ENCODE assay signal across 2 cellular contexts in the genomic region with DNA sequence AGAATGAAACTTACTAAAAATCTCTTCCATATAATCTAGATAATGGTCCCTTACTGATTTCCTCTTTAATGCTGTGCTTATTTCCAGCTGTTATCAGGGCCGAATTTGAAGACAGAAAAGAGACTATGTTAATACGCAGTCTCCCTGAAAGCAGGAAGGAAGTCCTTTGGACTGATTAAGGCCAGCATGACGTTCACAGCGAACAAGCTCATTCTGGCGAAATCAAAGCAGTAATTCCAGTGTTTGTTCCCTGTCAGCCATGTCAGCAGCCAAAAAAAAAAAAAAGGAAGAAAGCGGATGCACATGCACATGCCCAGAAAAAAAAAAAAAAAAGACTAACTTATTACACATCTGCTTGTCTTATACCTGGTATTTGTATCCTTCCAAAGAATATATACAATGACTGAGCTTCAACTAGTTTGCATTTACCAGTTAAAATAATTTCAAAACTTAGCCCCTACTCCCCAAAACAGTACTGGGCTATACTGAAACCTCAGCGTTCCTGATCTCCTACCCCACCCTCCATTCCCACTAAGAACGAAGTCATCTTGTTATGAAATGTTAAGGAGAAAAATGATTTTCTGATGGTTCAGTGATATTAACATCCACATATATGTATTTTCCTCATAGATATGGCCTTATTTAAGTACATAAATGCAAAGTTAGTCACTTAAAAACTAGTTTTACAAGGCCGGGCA.
TF ChIP-seq lines count a peak whose summit lies in the region.

No MANE protein-coding gene starts in this region.

TF ChIP-seq in liver, 16 proteins besides CTCF, POLR2A, EP300 and RAD21:
- TF ChIP-seq HNF4A (conservative IDR thresholded peaks at IDR 0.05) (no peak), RXRA (IDR thresholded peaks at IDR 0.05) (no peak), GABPA (IDR thresholded peaks at IDR 0.05 in 1 of 2, conservative IDR thresholded peaks at IDR 0.05 in 1 of 2) (peak in 1 of 2 donors; percentile 46), SP1 (IDR thresholded peaks at IDR 0.05) (no peak), FOXA1 (IDR thresholded peaks at IDR 0.05) (no peak), TAF1 (conservative IDR thresholded peaks at IDR 0.05) (no peak), HNF4G (IDR thresholded peaks at IDR 0.05) (no peak), EGR1 (IDR thresholded peaks at IDR 0.05; ENCODE audit: low read depth in 2 of 2) (no peak), YY1 (IDR thresholded peaks at IDR 0.05) (peak; percentile 53), FOXA2 (IDR thresholded peaks at IDR 0.05) (no peak), NR2F2 (IDR thresholded peaks at IDR 0.05) (peak; percentile 46), JUND (IDR thresholded peaks at IDR 0.05) (peak in 1 of 2 donors; percentile 22)
- TF ChIP-seq, protein P1, sequence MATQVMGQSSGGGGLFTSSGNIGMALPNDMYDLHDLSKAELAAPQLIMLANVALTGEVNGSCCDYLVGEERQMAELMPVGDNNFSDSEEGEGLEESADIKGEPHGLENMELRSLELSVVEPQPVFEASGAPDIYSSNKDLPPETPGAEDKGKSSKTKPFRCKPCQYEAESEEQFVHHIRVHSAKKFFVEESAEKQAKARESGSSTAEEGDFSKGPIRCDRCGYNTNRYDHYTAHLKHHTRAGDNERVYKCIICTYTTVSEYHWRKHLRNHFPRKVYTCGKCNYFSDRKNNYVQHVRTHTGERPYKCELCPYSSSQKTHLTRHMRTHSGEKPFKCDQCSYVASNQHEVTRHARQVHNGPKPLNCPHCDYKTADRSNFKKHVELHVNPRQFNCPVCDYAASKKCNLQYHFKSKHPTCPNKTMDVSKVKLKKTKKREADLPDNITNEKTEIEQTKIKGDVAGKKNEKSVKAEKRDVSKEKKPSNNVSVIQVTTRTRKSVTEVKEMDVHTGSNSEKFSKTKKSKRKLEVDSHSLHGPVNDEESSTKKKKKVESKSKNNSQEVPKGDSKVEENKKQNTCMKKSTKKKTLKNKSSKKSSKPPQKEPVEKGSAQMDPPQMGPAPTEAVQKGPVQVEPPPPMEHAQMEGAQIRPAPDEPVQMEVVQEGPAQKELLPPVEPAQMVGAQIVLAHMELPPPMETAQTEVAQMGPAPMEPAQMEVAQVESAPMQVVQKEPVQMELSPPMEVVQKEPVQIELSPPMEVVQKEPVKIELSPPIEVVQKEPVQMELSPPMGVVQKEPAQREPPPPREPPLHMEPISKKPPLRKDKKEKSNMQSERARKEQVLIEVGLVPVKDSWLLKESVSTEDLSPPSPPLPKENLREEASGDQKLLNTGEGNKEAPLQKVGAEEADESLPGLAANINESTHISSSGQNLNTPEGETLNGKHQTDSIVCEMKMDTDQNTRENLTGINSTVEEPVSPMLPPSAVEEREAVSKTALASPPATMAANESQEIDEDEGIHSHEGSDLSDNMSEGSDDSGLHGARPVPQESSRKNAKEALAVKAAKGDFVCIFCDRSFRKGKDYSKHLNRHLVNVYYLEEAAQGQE (IDR thresholded peaks at IDR 0.05) = no peak
- TF ChIP-seq, protein P2, sequence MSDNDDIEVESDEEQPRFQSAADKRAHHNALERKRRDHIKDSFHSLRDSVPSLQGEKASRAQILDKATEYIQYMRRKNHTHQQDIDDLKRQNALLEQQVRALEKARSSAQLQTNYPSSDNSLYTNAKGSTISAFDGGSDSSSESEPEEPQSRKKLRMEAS (IDR thresholded peaks at IDR 0.05) = peak; percentile 44
- TF ChIP-seq, protein P3, sequence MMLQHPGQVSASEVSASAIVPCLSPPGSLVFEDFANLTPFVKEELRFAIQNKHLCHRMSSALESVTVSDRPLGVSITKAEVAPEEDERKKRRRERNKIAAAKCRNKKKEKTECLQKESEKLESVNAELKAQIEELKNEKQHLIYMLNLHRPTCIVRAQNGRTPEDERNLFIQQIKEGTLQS (IDR thresholded peaks at IDR 0.05) = no peak
- TF ChIP-seq, protein P4, sequence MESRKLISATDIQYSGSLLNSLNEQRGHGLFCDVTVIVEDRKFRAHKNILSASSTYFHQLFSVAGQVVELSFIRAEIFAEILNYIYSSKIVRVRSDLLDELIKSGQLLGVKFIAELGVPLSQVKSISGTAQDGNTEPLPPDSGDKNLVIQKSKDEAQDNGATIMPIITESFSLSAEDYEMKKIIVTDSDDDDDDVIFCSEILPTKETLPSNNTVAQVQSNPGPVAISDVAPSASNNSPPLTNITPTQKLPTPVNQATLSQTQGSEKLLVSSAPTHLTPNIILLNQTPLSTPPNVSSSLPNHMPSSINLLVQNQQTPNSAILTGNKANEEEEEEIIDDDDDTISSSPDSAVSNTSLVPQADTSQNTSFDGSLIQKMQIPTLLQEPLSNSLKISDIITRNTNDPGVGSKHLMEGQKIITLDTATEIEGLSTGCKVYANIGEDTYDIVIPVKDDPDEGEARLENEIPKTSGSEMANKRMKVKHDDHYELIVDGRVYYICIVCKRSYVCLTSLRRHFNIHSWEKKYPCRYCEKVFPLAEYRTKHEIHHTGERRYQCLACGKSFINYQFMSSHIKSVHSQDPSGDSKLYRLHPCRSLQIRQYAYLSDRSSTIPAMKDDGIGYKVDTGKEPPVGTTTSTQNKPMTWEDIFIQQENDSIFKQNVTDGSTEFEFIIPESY (IDR thresholded peaks at IDR 0.05) = no peak

TF ChIP-seq in HepG2, 621 proteins besides CTCF, POLR2A, EP300 and RAD21:
- no peak for TF ChIP-seq ZNF383 (CRISPR knock-in tag; IDR thresholded peaks at IDR 0.05; ENCODE audit: borderline replicate concordance)
- no peak for TF ChIP-seq RAD51 (IDR thresholded peaks at IDR 0.05; ENCODE audit: borderline replicate concordance)
- no peak for TF ChIP-seq CC2D1A (CRISPR knock-in tag; IDR thresholded peaks at IDR 0.05)
- TF ChIP-seq ERF (CRISPR knock-in tag; IDR thresholded peaks at IDR 0.05) = no peak
- TF ChIP-seq DNMT1 (CRISPR knock-in tag; IDR thresholded peaks at IDR 0.05) = no peak
- TF ChIP-seq, protein P5, sequence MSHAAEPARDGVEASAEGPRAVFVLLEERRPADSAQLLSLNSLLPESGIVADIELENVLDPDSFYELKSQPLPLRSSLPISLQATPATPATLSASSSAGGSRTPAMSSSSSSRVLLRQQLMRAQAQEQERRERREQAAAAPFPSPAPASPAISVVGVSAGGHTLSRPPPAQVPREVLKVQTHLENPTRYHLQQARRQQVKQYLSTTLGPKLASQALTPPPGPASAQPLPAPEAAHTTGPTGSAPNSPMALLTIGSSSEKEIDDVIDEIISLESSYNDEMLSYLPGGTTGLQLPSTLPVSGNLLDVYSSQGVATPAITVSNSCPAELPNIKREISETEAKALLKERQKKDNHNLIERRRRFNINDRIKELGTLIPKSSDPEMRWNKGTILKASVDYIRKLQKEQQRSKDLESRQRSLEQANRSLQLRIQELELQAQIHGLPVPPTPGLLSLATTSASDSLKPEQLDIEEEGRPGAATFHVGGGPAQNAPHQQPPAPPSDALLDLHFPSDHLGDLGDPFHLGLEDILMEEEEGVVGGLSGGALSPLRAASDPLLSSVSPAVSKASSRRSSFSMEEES (CRISPR knock-in tag; IDR thresholded peaks at IDR 0.05) = no peak
- no peak for TF ChIP-seq RARA (CRISPR knock-in tag; IDR thresholded peaks at IDR 0.05)
- TF ChIP-seq ZSCAN22 (CRISPR knock-in tag; IDR thresholded peaks at IDR 0.05) = no peak
- no peak for TF ChIP-seq SRSF1 (optimal IDR thresholded peaks at IDR 0.05; ENCODE audit: low read depth, low read length)
- TF ChIP-seq RFX3 (CRISPR knock-in tag; IDR thresholded peaks at IDR 0.05) = no peak
- no peak for TF ChIP-seq ZNF660 (CRISPR knock-in tag; IDR thresholded peaks at IDR 0.05; ENCODE audit: borderline replicate concordance, low read depth)
